Comparison of ENCODE assay signal across 2 cellular contexts in the genomic region with DNA sequence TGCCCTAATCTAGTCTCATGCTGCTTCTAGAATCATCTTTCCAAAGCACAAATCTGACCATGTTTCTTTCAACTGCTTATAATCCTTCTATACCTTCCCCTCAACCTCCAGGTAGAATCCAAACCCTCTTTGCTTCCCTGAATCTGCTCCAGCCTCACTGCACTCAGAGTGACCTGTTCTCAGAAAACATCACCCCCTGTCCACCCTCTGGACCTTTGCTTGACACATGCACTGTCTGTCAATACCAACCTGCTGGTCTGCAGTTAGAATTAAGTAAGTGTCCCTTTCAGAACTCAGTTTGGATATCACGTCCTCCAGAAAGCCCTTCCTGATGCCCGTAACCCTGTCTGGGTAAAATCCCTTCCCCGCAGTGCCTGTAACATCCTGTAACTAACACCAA.
TF ChIP-seq lines count a peak whose summit lies in the region.

No MANE protein-coding gene starts in this region.

TF ChIP-seq in liver, 16 proteins besides CTCF, POLR2A, EP300 and RAD21:
- TF ChIP-seq, protein P1, sequence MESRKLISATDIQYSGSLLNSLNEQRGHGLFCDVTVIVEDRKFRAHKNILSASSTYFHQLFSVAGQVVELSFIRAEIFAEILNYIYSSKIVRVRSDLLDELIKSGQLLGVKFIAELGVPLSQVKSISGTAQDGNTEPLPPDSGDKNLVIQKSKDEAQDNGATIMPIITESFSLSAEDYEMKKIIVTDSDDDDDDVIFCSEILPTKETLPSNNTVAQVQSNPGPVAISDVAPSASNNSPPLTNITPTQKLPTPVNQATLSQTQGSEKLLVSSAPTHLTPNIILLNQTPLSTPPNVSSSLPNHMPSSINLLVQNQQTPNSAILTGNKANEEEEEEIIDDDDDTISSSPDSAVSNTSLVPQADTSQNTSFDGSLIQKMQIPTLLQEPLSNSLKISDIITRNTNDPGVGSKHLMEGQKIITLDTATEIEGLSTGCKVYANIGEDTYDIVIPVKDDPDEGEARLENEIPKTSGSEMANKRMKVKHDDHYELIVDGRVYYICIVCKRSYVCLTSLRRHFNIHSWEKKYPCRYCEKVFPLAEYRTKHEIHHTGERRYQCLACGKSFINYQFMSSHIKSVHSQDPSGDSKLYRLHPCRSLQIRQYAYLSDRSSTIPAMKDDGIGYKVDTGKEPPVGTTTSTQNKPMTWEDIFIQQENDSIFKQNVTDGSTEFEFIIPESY (IDR thresholded peaks at IDR 0.05) = no peak
- TF ChIP-seq NR2F2 (IDR thresholded peaks at IDR 0.05) (no peak), YY1 (IDR thresholded peaks at IDR 0.05) (no peak), HNF4A (conservative IDR thresholded peaks at IDR 0.05) (peak; percentile 34 to 45), RXRA (IDR thresholded peaks at IDR 0.05) (peak in 1 of 2 donors; percentile 53), FOXA1 (IDR thresholded peaks at IDR 0.05) (no peak), EGR1 (IDR thresholded peaks at IDR 0.05; ENCODE audit: low read depth in 2 of 2) (no peak), GABPA (IDR thresholded peaks at IDR 0.05 in 1 of 2, conservative IDR thresholded peaks at IDR 0.05 in 1 of 2) (no peak)

TF ChIP-seq in HepG2, 621 proteins besides CTCF, POLR2A, EP300 and RAD21:
- no peak for TF ChIP-seq SOX13 (IDR thresholded peaks at IDR 0.05)
- no peak for TF ChIP-seq SOX13 (CRISPR knock-in tag; conservative IDR thresholded peaks at IDR 0.05 in 1 of 2, IDR thresholded peaks at IDR 0.05 in 1 of 2)
- TF ChIP-seq, protein P2, sequence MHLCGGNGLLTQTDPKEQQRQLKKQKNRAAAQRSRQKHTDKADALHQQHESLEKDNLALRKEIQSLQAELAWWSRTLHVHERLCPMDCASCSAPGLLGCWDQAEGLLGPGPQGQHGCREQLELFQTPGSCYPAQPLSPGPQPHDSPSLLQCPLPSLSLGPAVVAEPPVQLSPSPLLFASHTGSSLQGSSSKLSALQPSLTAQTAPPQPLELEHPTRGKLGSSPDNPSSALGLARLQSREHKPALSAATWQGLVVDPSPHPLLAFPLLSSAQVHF (CRISPR knock-in tag; IDR thresholded peaks at IDR 0.05) = no peak
- TF ChIP-seq GLI4 (CRISPR knock-in tag; IDR thresholded peaks at IDR 0.05; ENCODE audit: borderline replicate concordance) = no peak
- TF ChIP-seq ZNF225 (CRISPR knock-in tag; IDR thresholded peaks at IDR 0.05) = no peak
- no peak for TF ChIP-seq MXD4 (CRISPR knock-in tag; IDR thresholded peaks at IDR 0.05)
- no peak for TF ChIP-seq ZNF709 (CRISPR knock-in tag; IDR thresholded peaks at IDR 0.05)
- TF ChIP-seq ZNF720 (CRISPR knock-in tag; IDR thresholded peaks at IDR 0.05) = no peak
- no peak for TF ChIP-seq RAD51 (IDR thresholded peaks at IDR 0.05; ENCODE audit: borderline replicate concordance)
- TF ChIP-seq SCMH1 (CRISPR knock-in tag; IDR thresholded peaks at IDR 0.05; ENCODE audit: borderline replicate concordance) = no peak
- TF ChIP-seq ZNF24 (IDR thresholded peaks at IDR 0.05) = no peak
- no peak for TF ChIP-seq SRF (IDR thresholded peaks at IDR 0.05; ENCODE audit: low read depth, low read length)
- no peak for TF ChIP-seq GABPB1 (CRISPR knock-in tag; IDR thresholded peaks at IDR 0.05)
- TF ChIP-seq ZNF496 (CRISPR knock-in tag; IDR thresholded peaks at IDR 0.05; ENCODE audit: insufficient replicate concordance) = no peak
- TF ChIP-seq, protein P3, sequence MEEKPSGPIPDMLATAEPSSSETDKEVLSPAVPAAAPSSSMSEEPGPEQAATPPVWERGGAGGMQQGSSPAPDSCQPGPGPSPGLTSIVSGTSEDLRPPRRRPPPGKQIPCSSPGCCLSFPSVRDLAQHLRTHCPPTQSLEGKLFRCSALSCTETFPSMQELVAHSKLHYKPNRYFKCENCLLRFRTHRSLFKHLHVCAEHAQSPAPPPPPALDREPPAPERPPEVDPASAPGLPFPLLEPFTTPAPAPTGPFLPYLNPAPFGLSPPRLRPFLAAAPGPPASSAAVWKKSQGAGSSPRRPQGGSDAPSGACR (CRISPR knock-in tag; IDR thresholded peaks at IDR 0.05) = no peak
- TF ChIP-seq CHD2 (IDR thresholded peaks at IDR 0.05; ENCODE audit: low read depth, low read length) = no peak
- TF ChIP-seq PHF21A (CRISPR knock-in tag; IDR thresholded peaks at IDR 0.05) = no peak
- no peak for TF ChIP-seq ATF7 (IDR thresholded peaks at IDR 0.05)
- TF ChIP-seq ATF7 (CRISPR knock-in tag; IDR thresholded peaks at IDR 0.05) = no peak
- TF ChIP-seq, protein P4, sequence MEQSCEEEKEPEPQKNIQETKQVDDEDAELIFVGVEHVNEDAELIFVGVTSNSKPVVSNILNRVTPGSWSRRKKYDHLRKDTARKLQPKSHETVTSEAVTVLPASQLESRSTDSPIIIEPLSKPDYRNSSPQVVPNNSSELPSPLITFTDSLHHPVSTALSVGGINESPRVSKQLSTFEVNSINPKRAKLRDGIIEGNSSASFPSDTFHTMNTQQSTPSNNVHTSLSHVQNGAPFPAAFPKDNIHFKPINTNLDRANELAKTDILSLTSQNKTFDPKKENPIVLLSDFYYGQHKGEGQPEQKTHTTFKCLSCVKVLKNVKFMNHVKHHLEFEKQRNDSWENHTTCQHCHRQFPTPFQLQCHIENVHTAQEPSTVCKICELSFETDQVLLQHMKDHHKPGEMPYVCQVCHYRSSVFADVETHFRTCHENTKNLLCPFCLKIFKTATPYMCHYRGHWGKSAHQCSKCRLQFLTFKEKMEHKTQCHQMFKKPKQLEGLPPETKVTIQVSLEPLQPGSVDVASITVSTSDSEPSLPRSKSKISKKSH (CRISPR knock-in tag; IDR thresholded peaks at IDR 0.05; ENCODE audit: borderline replicate concordance) = no peak
- TF ChIP-seq ZNF441 (CRISPR knock-in tag; IDR thresholded peaks at IDR 0.05; ENCODE audit: borderline replicate concordance) = no peak
- no peak for TF ChIP-seq ZNF747 (CRISPR knock-in tag; IDR thresholded peaks at IDR 0.05; ENCODE audit: borderline replicate concordance)
TF ChIP-seq in HepG2: peak in this region for 0.
